ENCODE assay signal across 13 cellular contexts in the genomic region with DNA sequence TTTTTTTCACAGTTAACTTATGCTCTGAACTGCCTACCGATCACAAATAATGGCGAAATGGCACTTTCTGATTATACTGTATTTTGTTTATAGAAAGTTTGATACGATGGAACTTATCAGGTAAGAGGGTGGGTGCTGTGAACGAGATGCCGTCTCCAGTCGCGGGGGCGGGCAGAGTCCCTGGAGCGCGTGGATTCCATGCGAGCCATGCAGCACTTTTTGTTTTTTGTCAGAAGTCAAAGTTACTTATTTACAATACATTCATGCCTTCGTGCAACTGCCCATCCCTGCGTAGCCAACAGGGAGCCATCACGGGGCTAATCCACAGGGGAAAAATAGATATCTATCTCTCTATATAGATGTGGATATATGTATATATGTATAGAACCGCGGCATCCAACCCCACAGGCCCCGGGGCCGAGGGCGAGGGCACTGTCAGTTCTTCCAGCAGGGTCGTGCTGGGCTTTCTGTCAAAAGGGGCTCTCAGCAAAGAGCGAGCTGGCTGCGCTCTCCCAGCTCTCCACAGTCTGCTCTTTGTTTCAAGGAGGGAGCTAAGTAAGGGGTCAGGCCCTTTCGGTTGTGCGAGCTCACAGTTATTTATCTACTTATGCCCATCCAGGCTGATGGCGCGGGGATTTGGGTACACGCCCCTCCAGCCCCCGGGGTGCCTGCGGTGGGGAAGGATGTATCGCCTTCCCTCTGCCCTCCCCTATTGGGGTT. TPM values are rescaled to one million over a fixed set of nuclear protein-coding genes. Genes with fewer than 3 reads are reported as not detected.
A peak's percentile ranks its signal among the peaks of the same experiment; 100 is the strongest.
DNase-seq lines count a peak whose midpoint lies in the region; ATAC-seq and TF ChIP-seq lines count a peak whose summit lies in the region.
"Had no signal": no experiment of that assay in that cellular context is flagged by ENCODE, and none has a peak within 500 bp of the region (broad histone marks: within the 10 kb centered on the region; RNA-seq: fewer than 3 reads in every experiment).

No MANE protein-coding gene starts in this region.

- H3K4ac ChIP-seq in mesendoderm (ENCODE audit: low read depth, low read length), result no peak overlapping the region

- H3K27me3 Mint-ChIP-seq in activated CD8-positive, alpha-beta memory T cell treated with anti-CD3 and anti-CD28 coated beads, Interleukin-2, amount 10 ng/mL, durations not matched to agents 7 days and 5 days, result peaks cover 59% of the 10 kb centered on the region

- H3K4me3 Mint-ChIP-seq in activated CD8-positive, alpha-beta memory T cell treated with anti-CD3 and anti-CD28 coated beads, Interleukin-2, amount 10 ng/mL, durations not matched to agents 7 days and 5 days, result peak overlapping the region; percentile 32

- no peaks in the 10 kb centered on the region for H3K9me3 Mint-ChIP-seq in activated CD8-positive, alpha-beta memory T cell treated with anti-CD3 and anti-CD28 coated beads, Interleukin-2, amount 10 ng/mL, durations not matched to agents 7 days and 5 days (ENCODE audit: low read depth)

- no peak overlapping the region for H3K27ac Mint-ChIP-seq in activated CD8-positive, alpha-beta memory T cell treated with anti-CD3 and anti-CD28 coated beads, Interleukin-2, amount 10 ng/mL, durations not matched to agents 7 days and 5 days

- H3K4me2 ChIP-seq in mesendoderm (ENCODE audit: low read length), result peak overlapping the region; percentile 20

- no peaks in the 10 kb centered on the region for H3K36me3 ChIP-seq in mesendoderm (ENCODE audit: control insufficient read depth, insufficient read depth, low read length)
- no peaks in the 10 kb centered on the region for H3K36me3 ChIP-seq in thoracic aorta
- H3K36me3 ChIP-seq: left lung, transverse colon had no signal

- DNase-seq in activated CD8-positive, alpha-beta memory T cell treated with anti-CD3 and anti-CD28 coated beads, Interleukin-2, amount 10 ng/mL, durations not matched to agents 7 days and 5 days, result no peak
- no peak for DNase-seq in activated CD8-positive, alpha-beta memory T cell treated with anti-CD3 and anti-CD28 coated beads, Interleukin-2, amount 50 U/mL, for 48 hours
- DNase-seq in mesendoderm, result no peak
- no peak for DNase-seq in thoracic aorta (ENCODE audit: low spot score)
- no peak for DNase-seq in COLO668 (lab: John Stamatoyannopoulos, UW; ENCODE audit: unreplicated experiment)
- DNase-seq in GM13976 (ENCODE audit: low spot score), result no peak
- DNase-seq: NCI-H446, transverse colon had no signal

- no peak overlapping the region for H3K4me3 ChIP-seq in mesendoderm (ENCODE audit: low read length)
- peak overlapping the region; percentile 66 for H3K4me3 ChIP-seq in thoracic aorta
- H3K4me3 ChIP-seq: left lung, transverse colon had no signal

- H3K56ac ChIP-seq in mesendoderm (ENCODE audit: low read length), result no peak overlapping the region

- H4K5ac ChIP-seq in mesendoderm (ENCODE audit: low read length), result no peak overlapping the region

- no peak overlapping the region for H2AK5ac ChIP-seq in mesendoderm (ENCODE audit: low read length)

- no peak overlapping the region for H2BK15ac ChIP-seq in mesendoderm (replicated peaks; ENCODE audit: low read depth)

- H3K79me1 ChIP-seq in mesendoderm (ENCODE audit: low read length), result no peaks in the 10 kb centered on the region

- no peaks in the 10 kb centered on the region for H3K79me2 ChIP-seq in mesendoderm (ENCODE audit: control insufficient read depth, insufficient read depth, low read length)

- no peak for TF ChIP-seq CTCF in thoracic aorta (IDR thresholded peaks at IDR 0.05)
- TF ChIP-seq CTCF in GM13976 (IDR thresholded peaks at IDR 0.05; ENCODE audit: borderline replicate concordance, control extremely low read depth, extremely low read depth, insufficient read depth, missing control alignments), result no peak

- H3K9me3 ChIP-seq in thoracic aorta, result no peaks in the 10 kb centered on the region
- H3K9me3 ChIP-seq: left lung, transverse colon had no signal

- H3K9ac ChIP-seq in mesendoderm (ENCODE audit: low read length), result no peak overlapping the region

- CTCF ChIA-PET in activated CD8-positive, alpha-beta memory T cell treated with anti-CD3 and anti-CD28 coated beads, Interleukin-2, amount 10 ng/mL, durations not matched to agents 7 days and 5 days (lab: Charles Lee), result no interaction called here

- H3K4me1 ChIP-seq in mesendoderm (ENCODE audit: control insufficient read depth, low read depth, low read length) (no peaks in the 10 kb centered on the region), thoracic aorta (ENCODE audit: control insufficient read depth in 1 of 2, low read depth in 2 of 2) (peaks cover 5 to 24% of the 10 kb centered on the region in 2 donors)
- H3K4me1 ChIP-seq: left lung, transverse colon had no signal

- H3K27ac ChIP-seq in cingulate gyrus (ENCODE audit: low read depth, low read length) (peak overlapping the region; percentile 92), mesendoderm (ENCODE audit: low read depth, low read length) (no peak overlapping the region), thoracic aorta (no peak overlapping the region)
- H3K27ac ChIP-seq: left lung, transverse colon had no signal

- H2BK5ac ChIP-seq in mesendoderm (ENCODE audit: low read length), result no peak overlapping the region

- no peak overlapping the region for H3K23ac ChIP-seq in mesendoderm (ENCODE audit: low read length)

- H4K8ac ChIP-seq in mesendoderm (ENCODE audit: low read depth, low read length), result no peak overlapping the region

- peaks cover 22% of the 10 kb centered on the region for H3K27me3 ChIP-seq in mesendoderm (ENCODE audit: insufficient read depth, low read length, poor library complexity)
- H3K27me3 ChIP-seq in thoracic aorta (replicated peaks; ENCODE audit: insufficient read depth), result no peaks in the 10 kb centered on the region

- no CpG with 5 or more reads among the region's 30 CpGs for WGBS in mesendoderm (ENCODE audit: extremely low coverage, insufficient coverage, low lambda C conversion rate)

- in situ Hi-C loops in GM13976 (cut with MboI; ENCODE audit: low sequenced_read_pairs, unreplicated experiment), result no loop called here

- H3K36me3 Mint-ChIP-seq in activated CD8-positive, alpha-beta memory T cell treated with anti-CD3 and anti-CD28 coated beads, Interleukin-2, amount 10 ng/mL, durations not matched to agents 7 days and 5 days, result no peaks in the 10 kb centered on the region

- H3K4me1 Mint-ChIP-seq in activated CD8-positive, alpha-beta memory T cell treated with anti-CD3 and anti-CD28 coated beads, Interleukin-2, amount 10 ng/mL, durations not matched to agents 7 days and 5 days, result peaks cover 17% of the 10 kb centered on the region

- ATAC-seq in activated CD8-positive, alpha-beta memory T cell treated with anti-CD3 and anti-CD28 coated beads, Interleukin-2, amount 10 ng/mL, durations not matched to agents 7 days and 5 days, result no peak
- ATAC-seq in thoracic aorta (ENCODE audit: insufficient number of reproducible peaks, low FRiP score, low read depth), result no peak
- ATAC-seq in GM18498 (IDR thresholded peaks at IDR 0.05; ENCODE audit: unreplicated experiment), result no peak
- ATAC-seq: left lung had no signal

- no peak overlapping the region for H3K18ac ChIP-seq in mesendoderm (ENCODE audit: low read length)

- H2BK120ac ChIP-seq in mesendoderm (ENCODE audit: low read depth, low read length), result no peak overlapping the region

RNA-seq across cellular contexts. Expression of a gene that starts 3.4 kb away (rescaled TPM):
- total RNA-seq in activated CD8-positive, alpha-beta memory T cell treated with anti-CD3 and anti-CD28 coated beads, Interleukin-2, amount 10 ng/mL, durations not matched to agents 7 days and 5 days, result not detected
- 0.01 TPM for polyA plus RNA-seq in mesendoderm (2013, experiment 1 of 2)
- polyA plus RNA-seq in mesendoderm (2013, experiment 2 of 2), result 0.03 TPM
- not detected for total RNA-seq in thoracic aorta
- total RNA-seq: activated CD8-positive, alpha-beta memory T cell treated with anti-CD3 and anti-CD28 coated beads for 36 hours; HT1080; left lung had no signal
